Comparison of ENCODE assay signal across 8 cellular contexts in the genomic region with DNA sequence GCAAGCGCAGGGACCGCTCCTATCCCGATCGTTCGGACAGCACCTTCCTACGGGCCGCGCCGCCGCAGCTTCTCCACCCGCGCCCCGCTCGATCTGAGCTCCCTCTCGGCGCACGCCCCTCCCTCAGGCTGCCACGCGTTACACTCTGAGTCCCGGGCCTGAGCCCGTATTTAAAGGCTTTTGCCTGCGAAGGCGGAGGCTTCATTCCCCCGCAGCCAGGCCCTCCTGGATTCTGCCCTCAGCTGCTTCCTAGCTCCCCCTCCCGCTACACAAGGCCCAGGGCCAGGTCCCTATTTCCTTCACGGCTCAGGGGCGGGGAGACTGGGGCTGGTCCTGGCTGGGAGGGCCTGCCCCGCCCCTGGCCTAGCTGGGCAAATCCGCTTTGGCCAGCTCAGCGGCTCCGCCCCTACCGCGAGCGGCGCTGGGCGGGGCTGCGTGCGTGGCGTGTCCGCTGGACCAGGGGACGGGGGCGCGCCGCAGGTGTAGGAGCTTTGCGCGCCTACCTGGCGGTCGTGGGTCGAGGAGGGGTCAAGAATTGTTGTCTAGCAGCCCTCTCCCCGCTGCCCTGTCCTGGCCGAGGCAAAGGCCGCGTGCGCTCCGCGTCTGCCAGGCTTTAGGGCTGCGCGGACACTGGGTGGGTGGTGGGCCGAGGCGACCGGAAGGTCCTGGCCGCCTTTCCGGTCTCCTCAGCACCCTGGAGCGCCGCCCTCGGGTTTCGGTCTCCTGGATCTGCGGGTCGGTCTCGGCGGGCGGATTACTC.
DNase-seq lines count a peak whose midpoint lies in the region; ATAC-seq lines count a peak whose summit lies in the region.

A gene (minus strand): TSS at position 144 of the 760 bp plus-strand sequence. CDS start 5,927 bp downstream, outside the sequence.

- peak; percentile 98 for DNase-seq in AG20443 (ENCODE audit: low spot score)
- DNase-seq in NCI-H446 treated with DMSO at 0.1 percent for 48 hours (lab: John Stamatoyannopoulos, UW) = peak; percentile 90
- peak; percentile 99 for DNase-seq in cerebellar cortex (ENCODE audit: low spot score)
- DNase-seq in islet precursor cell = peak; percentile 99
- DNase-seq in stimulated activated CD4-positive, alpha-beta T cell treated with anti-CD3 and anti-CD28 coated beads, Interleukin-12 subunit alpha, Interleukin-12 subunit beta, amount 100 ng/mL, for 48 hours (ENCODE audit: low read depth in 2 of 3, low spot score in 1 of 3) = peak; percentile 80 to 91 (median 85)

- peak; percentile 96 for ATAC-seq in GM19035 (IDR thresholded peaks at IDR 0.05; ENCODE audit: unreplicated experiment)
- peak; percentile 95 for ATAC-seq in HG03354 (IDR thresholded peaks at IDR 0.05; ENCODE audit: poor library complexity, severe bottlenecking, unreplicated experiment)
- peak; percentile 99 for ATAC-seq in activated CD4-positive, CD25-positive, alpha-beta regulatory T cell treated with anti-CD3 and anti-CD28 coated beads, Interleukin-2, amount 50 U/mL, for 24 hours

Comparison
In these comparisons a context has a peak if more than half of its experiments do, and no peak if none do; other contexts are left out.
1. Peak in every context shown above with its lines: DNase-seq and ATAC-seq.